Comparison of ENCODE assay signal across 20 cellular contexts in the genomic region with DNA sequence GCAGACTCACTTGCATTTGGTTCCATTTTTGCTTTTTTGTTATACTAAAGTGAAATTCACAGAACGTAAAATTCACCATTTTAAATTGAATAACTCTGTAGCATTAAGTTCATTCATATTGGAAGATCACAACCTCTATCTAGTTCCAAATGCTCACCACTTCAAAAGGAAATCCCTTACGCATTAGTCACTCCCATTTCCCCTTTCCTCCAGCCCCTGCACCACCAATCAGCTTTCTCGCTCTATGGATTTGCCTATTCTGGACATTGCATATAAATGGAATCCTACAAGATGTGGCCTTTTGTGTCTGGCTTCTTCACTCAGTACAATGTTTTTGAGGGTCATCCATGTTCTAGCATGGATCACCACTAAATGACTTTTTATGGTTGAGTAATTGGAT.
"Had no signal": no experiment of that assay in that cellular context is flagged by ENCODE, and none has a peak within 500 bp of the region (broad histone marks: within the 10 kb centered on the region; RNA-seq: fewer than 3 reads in every experiment).

No MANE protein-coding gene starts in this region.

- H3K79me2 ChIP-seq: parathyroid adenoma had no signal

- DNase-seq: activated CD4-positive, alpha-beta T cell treated with anti-CD3 and anti-CD28 coated beads for 1 hour; activated CD4-positive, alpha-beta T cell treated with anti-CD3 and anti-CD28 coated beads, Interleukin-2, amount 50 U/mL, for 4 hours; activated effector memory CD4-positive, alpha-beta T cell treated with anti-CD3 and anti-CD28 coated beads, Interleukin-2, amount 50 U/mL, for 16 hours; activated T-cell treated with anti-CD3 and anti-CD28 coated beads, Interleukin-2, amount 50 U/mL, for 72 hours; endodermal cell; foreskin melanocyte; hypothalamus; islet precursor cell; midbrain; spleen; stimulated activated CD4-positive, alpha-beta T cell treated with anti-CD3 and anti-CD28 coated beads, Interleukin-4, amount 100 ng/mL, for 4 hours; upper lobe of right lung; WERI-Rb-1 had no signal

- H3K9ac ChIP-seq: parathyroid adenoma had no signal

- H2AFZ ChIP-seq: parathyroid adenoma had no signal

- H3K4me1 ChIP-seq: parathyroid adenoma, spleen, upper lobe of right lung had no signal

- H3K4me3 ChIP-seq: lung, spleen, thoracic aorta, upper lobe of right lung had no signal

- H3K27ac ChIP-seq: parathyroid adenoma, spleen, thoracic aorta, upper lobe of right lung, WERI-Rb-1 had no signal

- H3K4me1 Mint-ChIP-seq: activated naive CD4-positive, alpha-beta T cell treated with anti-CD3 and anti-CD28 coated beads, Interleukin-2, amount 50 U/mL, for 24 hours; nephron; stimulated activated memory B cell treated with anti-CD40 and anti-IgM and Interleukin-4, amounts not matched to agents 10 μg/mL and 1 μg/mL and 100 μg/mL, for 72 hours had no signal

- ATAC-seq: activated T-cell treated with anti-CD3 and anti-CD28 coated beads, Interleukin-2, amount 50 U/mL, for 72 hours; left lobe of liver; stimulated activated memory B cell treated with anti-CD40 and anti-IgM and Interleukin-4, amounts not matched to agents 10 μg/mL and 1 μg/mL and 100 μg/mL, for 72 hours; upper lobe of right lung had no signal

- H3K36me3 ChIP-seq: spleen, thoracic aorta, upper lobe of right lung, WERI-Rb-1 had no signal

- H3K27me3 ChIP-seq: upper lobe of right lung had no signal

- H3K27me3 Mint-ChIP-seq: activated naive CD4-positive, alpha-beta T cell treated with anti-CD3 and anti-CD28 coated beads, Interleukin-2, amount 50 U/mL, for 24 hours; stimulated activated memory B cell treated with anti-CD40 and anti-IgM and Interleukin-4, amounts not matched to agents 10 μg/mL and 1 μg/mL and 100 μg/mL, for 72 hours had no signal

- H3K27ac Mint-ChIP-seq: activated naive CD4-positive, alpha-beta T cell treated with anti-CD3 and anti-CD28 coated beads, Interleukin-2, amount 50 U/mL, for 24 hours; activated T-cell treated with anti-CD3 and anti-CD28 coated beads, Interleukin-2, amount 50 U/mL, for 72 hours; endodermal cell; nephron; stimulated activated memory B cell treated with anti-CD40 and anti-IgM and Interleukin-4, amounts not matched to agents 10 μg/mL and 1 μg/mL and 100 μg/mL, for 72 hours had no signal

- H3K9me3 Mint-ChIP-seq: activated naive CD4-positive, alpha-beta T cell treated with anti-CD3 and anti-CD28 coated beads, Interleukin-2, amount 50 U/mL, for 24 hours; endodermal cell had no signal

- H3K36me3 Mint-ChIP-seq: activated naive CD4-positive, alpha-beta T cell treated with anti-CD3 and anti-CD28 coated beads, Interleukin-2, amount 50 U/mL, for 24 hours; stimulated activated memory B cell treated with anti-CD40 and anti-IgM and Interleukin-4, amounts not matched to agents 10 μg/mL and 1 μg/mL and 100 μg/mL, for 72 hours had no signal

- H3K4me3 Mint-ChIP-seq: activated naive CD4-positive, alpha-beta T cell treated with anti-CD3 and anti-CD28 coated beads, Interleukin-2, amount 50 U/mL, for 24 hours; activated T-cell treated with anti-CD3 and anti-CD28 coated beads, Interleukin-2, amount 50 U/mL, for 72 hours; endodermal cell; nephron; stimulated activated memory B cell treated with anti-CD40 and anti-IgM and Interleukin-4, amounts not matched to agents 10 μg/mL and 1 μg/mL and 100 μg/mL, for 72 hours had no signal

- H3K9me3 ChIP-seq: thoracic aorta, upper lobe of right lung had no signal
